1 cellular context compared by ENCODE assay signal in the genomic region with DNA sequence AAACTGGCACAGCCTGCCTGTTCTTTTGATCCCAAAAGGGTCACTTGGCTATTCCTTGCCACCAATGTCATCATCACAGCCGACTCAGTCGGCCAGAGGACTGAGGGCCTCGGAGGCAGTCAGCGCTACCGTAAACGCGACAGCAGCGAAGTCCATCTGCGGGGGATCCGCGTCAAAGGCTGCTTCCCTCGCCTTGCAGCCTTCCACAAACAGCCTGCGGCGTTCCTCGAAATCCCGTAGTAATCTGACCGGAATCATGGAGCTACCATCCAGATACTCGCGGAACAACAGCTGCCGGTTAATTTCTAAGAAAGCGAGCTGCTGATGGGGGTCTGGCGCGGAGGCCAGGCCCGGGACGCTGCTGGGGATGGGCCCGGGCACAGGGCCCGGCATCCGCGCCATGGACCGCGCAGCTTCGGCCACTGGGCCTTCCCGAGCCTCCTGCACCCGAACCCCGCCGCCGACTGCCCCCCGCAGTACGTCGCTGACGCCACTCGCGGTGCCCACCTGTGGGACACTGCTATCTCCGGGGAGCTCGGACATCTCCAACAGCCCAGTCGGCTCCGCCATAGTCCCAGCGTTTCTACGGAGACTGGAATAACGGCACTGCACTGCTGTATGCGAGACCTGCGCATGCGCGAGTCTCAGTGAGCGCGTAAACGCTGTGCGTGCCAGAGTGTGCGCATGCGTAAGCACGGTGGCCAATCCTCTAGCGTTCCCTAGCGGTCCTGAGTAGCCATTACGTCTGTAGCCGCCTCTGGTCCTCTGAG.
A peak's percentile ranks its signal among the peaks of the same experiment; 100 is the strongest.
TF ChIP-seq lines count a peak whose summit lies in the region.

Gene EID2B (minus strand): TSS at position 620 of the 770 bp plus-strand sequence. CDS start 50 bp downstream, at position 570.

TF ChIP-seq in H1, 55 proteins besides CTCF, POLR2A, EP300 and RAD21:
- TF ChIP-seq ASH2L (IDR thresholded peaks at IDR 0.05; ENCODE audit: low read length) (peak; percentile 74), TBP (IDR thresholded peaks at IDR 0.05; ENCODE audit: low read depth, low read length) (no peak), SUZ12 (IDR thresholded peaks at IDR 0.05; ENCODE audit: low read length) (no peak), SP1 (IDR thresholded peaks at IDR 0.05; ENCODE audit: low read depth, low read length) (no peak), USF2 (IDR thresholded peaks at IDR 0.05; ENCODE audit: low read length) (no peak), POU5F1 (IDR thresholded peaks at IDR 0.05; ENCODE audit: low read depth, low read length) (no peak), EGR1 (IDR thresholded peaks at IDR 0.05; ENCODE audit: borderline replicate concordance, low read depth, low read length) (no peak), CHD2 (IDR thresholded peaks at IDR 0.05; ENCODE audit: low read length) (0 out of 2 replicates have a peak, but pooled peaks have one; percentile 11), CBX5 (IDR thresholded peaks at IDR 0.05; ENCODE audit: low read depth, low read length) (no peak), JUND (IDR thresholded peaks at IDR 0.05; ENCODE audit: low read length) (0 out of 2 replicates have a peak, but pooled peaks have one; percentile 15), HDAC2 (IDR thresholded peaks at IDR 0.05; ENCODE audit: borderline replicate concordance in 1 of 2, low read depth in 2 of 2, low read length in 2 of 2) (peak in 1 of 2 experiments; percentile 70; a peak in 1 of 4 replicates), HDAC6 (IDR thresholded peaks at IDR 0.05; ENCODE audit: low read depth, low read length) (no peak), TAF1 (IDR thresholded peaks at IDR 0.05; ENCODE audit: low read depth, low read length) (no peak), KDM5A (IDR thresholded peaks at IDR 0.05; ENCODE audit: low read length) (no peak; the same call in 1 of the 2 replicates), POLR2AphosphoS5 (IDR thresholded peaks at IDR 0.05; ENCODE audit: low read depth, low read length) (peak; percentile 30), RFX5 (IDR thresholded peaks at IDR 0.05; ENCODE audit: borderline replicate concordance, low read depth, low read length) (no peak), KDM1A (IDR thresholded peaks at IDR 0.05; ENCODE audit: borderline replicate concordance, low read length) (peak; percentile 80), SIN3A (conservative IDR thresholded peaks at IDR 0.05 in 1 of 2, IDR thresholded peaks at IDR 0.05 in 1 of 2; ENCODE audit: low read depth in 1 of 2, low read length in 2 of 2) (no peak; a peak in 1 of 4 replicates), YY1 (IDR thresholded peaks at IDR 0.05; ENCODE audit: low read depth, low read length) (peak; percentile 78), SP2 (IDR thresholded peaks at IDR 0.05; ENCODE audit: low read length) (no peak), TAF7 (optimal IDR thresholded peaks at IDR 0.05; ENCODE audit: borderline replicate concordance, low read depth, low read length) (no peak), RNF2 (IDR thresholded peaks at IDR 0.05; ENCODE audit: borderline replicate concordance, low read depth, low read length, missing control alignments, poor library complexity, severe bottlenecking) (no peak), RBBP5 (IDR thresholded peaks at IDR 0.05; ENCODE audit: borderline replicate concordance, low read depth, low read length) (peak; percentile 58; the same call in 1 of the 2 replicates), SP4 (IDR thresholded peaks at IDR 0.05; ENCODE audit: low read length) (peak; percentile 93; the same call in 1 of the 2 replicates), CREB1 (IDR thresholded peaks at IDR 0.05) (peak; percentile 57; the same call in 1 of the 2 replicates), E2F6 (IDR thresholded peaks at IDR 0.05) (peak; percentile 34; the same call in 1 of the 2 replicates), NRF1 (IDR thresholded peaks at IDR 0.05; ENCODE audit: low read depth, low read length) (peak; percentile 100), CEBPB (IDR thresholded peaks at IDR 0.05; ENCODE audit: low read depth, low read length) (no peak), CTBP2 (IDR thresholded peaks at IDR 0.05; ENCODE audit: borderline replicate concordance, insufficient read depth, insufficient read length, low read length) (no peak), ZNF274 (IDR thresholded peaks at IDR 0.05; ENCODE audit: borderline replicate concordance, extremely low read depth, low read length) (no peak), SIRT6 (IDR thresholded peaks at IDR 0.05; ENCODE audit: low read length) (no peak), BACH1 (IDR thresholded peaks at IDR 0.05; ENCODE audit: low read length) (no peak), KDM4A (IDR thresholded peaks at IDR 0.05; ENCODE audit: low read depth, low read length, severe bottlenecking) (peak; percentile 95), GTF2F1 (IDR thresholded peaks at IDR 0.05; ENCODE audit: borderline replicate concordance, low read depth, low read length) (peak; percentile 51; the same call in 1 of the 2 replicates), SRF (IDR thresholded peaks at IDR 0.05; ENCODE audit: low read depth, low read length) (no peak), GABPA (IDR thresholded peaks at IDR 0.05; ENCODE audit: borderline replicate concordance, insufficient read depth, low read length) (peak; percentile 57; the same call in 1 of the 2 replicates), MAFK (IDR thresholded peaks at IDR 0.05; ENCODE audit: low read depth, low read length) (no peak), RXRA (IDR thresholded peaks at IDR 0.05; ENCODE audit: insufficient read depth, low read depth, low read length) (no peak)
- TF ChIP-seq, protein P1, sequence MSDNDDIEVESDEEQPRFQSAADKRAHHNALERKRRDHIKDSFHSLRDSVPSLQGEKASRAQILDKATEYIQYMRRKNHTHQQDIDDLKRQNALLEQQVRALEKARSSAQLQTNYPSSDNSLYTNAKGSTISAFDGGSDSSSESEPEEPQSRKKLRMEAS (IDR thresholded peaks at IDR 0.05), result peak; percentile 46; the same call in 1 of the 2 replicates
- TF ChIP-seq, protein P2, sequence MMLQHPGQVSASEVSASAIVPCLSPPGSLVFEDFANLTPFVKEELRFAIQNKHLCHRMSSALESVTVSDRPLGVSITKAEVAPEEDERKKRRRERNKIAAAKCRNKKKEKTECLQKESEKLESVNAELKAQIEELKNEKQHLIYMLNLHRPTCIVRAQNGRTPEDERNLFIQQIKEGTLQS (IDR thresholded peaks at IDR 0.05; ENCODE audit: insufficient read depth, low read depth, low read length), result peak; percentile 79
- TF ChIP-seq, protein P3, sequence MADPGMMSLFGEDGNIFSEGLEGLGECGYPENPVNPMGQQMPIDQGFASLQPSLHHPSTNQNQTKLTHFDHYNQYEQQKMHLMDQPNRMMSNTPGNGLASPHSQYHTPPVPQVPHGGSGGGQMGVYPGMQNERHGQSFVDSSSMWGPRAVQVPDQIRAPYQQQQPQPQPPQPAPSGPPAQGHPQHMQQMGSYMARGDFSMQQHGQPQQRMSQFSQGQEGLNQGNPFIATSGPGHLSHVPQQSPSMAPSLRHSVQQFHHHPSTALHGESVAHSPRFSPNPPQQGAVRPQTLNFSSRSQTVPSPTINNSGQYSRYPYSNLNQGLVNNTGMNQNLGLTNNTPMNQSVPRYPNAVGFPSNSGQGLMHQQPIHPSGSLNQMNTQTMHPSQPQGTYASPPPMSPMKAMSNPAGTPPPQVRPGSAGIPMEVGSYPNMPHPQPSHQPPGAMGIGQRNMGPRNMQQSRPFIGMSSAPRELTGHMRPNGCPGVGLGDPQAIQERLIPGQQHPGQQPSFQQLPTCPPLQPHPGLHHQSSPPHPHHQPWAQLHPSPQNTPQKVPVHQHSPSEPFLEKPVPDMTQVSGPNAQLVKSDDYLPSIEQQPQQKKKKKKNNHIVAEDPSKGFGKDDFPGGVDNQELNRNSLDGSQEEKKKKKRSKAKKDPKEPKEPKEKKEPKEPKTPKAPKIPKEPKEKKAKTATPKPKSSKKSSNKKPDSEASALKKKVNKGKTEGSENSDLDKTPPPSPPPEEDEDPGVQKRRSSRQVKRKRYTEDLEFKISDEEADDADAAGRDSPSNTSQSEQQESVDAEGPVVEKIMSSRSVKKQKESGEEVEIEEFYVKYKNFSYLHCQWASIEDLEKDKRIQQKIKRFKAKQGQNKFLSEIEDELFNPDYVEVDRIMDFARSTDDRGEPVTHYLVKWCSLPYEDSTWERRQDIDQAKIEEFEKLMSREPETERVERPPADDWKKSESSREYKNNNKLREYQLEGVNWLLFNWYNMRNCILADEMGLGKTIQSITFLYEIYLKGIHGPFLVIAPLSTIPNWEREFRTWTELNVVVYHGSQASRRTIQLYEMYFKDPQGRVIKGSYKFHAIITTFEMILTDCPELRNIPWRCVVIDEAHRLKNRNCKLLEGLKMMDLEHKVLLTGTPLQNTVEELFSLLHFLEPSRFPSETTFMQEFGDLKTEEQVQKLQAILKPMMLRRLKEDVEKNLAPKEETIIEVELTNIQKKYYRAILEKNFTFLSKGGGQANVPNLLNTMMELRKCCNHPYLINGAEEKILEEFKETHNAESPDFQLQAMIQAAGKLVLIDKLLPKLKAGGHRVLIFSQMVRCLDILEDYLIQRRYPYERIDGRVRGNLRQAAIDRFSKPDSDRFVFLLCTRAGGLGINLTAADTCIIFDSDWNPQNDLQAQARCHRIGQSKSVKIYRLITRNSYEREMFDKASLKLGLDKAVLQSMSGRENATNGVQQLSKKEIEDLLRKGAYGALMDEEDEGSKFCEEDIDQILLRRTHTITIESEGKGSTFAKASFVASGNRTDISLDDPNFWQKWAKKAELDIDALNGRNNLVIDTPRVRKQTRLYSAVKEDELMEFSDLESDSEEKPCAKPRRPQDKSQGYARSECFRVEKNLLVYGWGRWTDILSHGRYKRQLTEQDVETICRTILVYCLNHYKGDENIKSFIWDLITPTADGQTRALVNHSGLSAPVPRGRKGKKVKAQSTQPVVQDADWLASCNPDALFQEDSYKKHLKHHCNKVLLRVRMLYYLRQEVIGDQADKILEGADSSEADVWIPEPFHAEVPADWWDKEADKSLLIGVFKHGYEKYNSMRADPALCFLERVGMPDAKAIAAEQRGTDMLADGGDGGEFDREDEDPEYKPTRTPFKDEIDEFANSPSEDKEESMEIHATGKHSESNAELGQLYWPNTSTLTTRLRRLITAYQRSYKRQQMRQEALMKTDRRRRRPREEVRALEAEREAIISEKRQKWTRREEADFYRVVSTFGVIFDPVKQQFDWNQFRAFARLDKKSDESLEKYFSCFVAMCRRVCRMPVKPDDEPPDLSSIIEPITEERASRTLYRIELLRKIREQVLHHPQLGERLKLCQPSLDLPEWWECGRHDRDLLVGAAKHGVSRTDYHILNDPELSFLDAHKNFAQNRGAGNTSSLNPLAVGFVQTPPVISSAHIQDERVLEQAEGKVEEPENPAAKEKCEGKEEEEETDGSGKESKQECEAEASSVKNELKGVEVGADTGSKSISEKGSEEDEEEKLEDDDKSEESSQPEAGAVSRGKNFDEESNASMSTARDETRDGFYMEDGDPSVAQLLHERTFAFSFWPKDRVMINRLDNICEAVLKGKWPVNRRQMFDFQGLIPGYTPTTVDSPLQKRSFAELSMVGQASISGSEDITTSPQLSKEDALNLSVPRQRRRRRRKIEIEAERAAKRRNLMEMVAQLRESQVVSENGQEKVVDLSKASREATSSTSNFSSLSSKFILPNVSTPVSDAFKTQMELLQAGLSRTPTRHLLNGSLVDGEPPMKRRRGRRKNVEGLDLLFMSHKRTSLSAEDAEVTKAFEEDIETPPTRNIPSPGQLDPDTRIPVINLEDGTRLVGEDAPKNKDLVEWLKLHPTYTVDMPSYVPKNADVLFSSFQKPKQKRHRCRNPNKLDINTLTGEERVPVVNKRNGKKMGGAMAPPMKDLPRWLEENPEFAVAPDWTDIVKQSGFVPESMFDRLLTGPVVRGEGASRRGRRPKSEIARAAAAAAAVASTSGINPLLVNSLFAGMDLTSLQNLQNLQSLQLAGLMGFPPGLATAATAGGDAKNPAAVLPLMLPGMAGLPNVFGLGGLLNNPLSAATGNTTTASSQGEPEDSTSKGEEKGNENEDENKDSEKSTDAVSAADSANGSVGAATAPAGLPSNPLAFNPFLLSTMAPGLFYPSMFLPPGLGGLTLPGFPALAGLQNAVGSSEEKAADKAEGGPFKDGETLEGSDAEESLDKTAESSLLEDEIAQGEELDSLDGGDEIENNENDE (IDR thresholded peaks at IDR 0.05; ENCODE audit: insufficient replicate concordance, low read length), result no peak
